In genomic region chr18:13725566-13726227, GRCh38 we compare ENCODE assay signal across 8 cellular contexts. TPM values are rescaled to one million over a fixed set of nuclear protein-coding genes. Genes with fewer than 3 reads are reported as not detected.
A peak's percentile ranks its signal among the peaks of the same experiment; 100 is the strongest.
DNase-seq lines count a peak whose midpoint lies in the region; ATAC-seq and TF ChIP-seq lines count a peak whose summit lies in the region.

No MANE protein-coding gene starts in this region.

- H3K4me3 ChIP-seq in AG04449 (ENCODE audit: low read depth, low read length), result peak overlapping the region; percentile 99
- peak overlapping the region; percentile 78 for H3K4me3 ChIP-seq in choroid plexus epithelial cell (ENCODE audit: low read depth, low read length)
- peak overlapping the region; percentile 69 for H3K4me3 ChIP-seq in mononuclear cell (ENCODE audit: low read length)

- ATAC-seq in GM18517 (IDR thresholded peaks at IDR 0.05; ENCODE audit: unreplicated experiment) (peak; percentile 17), GM18505 (IDR thresholded peaks at IDR 0.05; ENCODE audit: unreplicated experiment) (no peak), HG03342 (IDR thresholded peaks at IDR 0.05; ENCODE audit: unreplicated experiment) (no peak)

- DNase-seq in AG04449 (ENCODE audit: low read depth, low spot score) (no peak), NCI-H69 (lab: John Stamatoyannopoulos, UW) (peak; percentile 63), choroid plexus epithelial cell (ENCODE audit: low read depth) (peak; percentile 12)
- DNase-seq in stimulated activated naive CD4-positive, alpha-beta T cell treated with Interleukin-2 at 50 U/mL for 16 hours (lab: John Stamatoyannopoulos, UW), result no peak

- peaks cover 31% of the 10 kb centered on the region for H3K4me1 ChIP-seq in mononuclear cell (ENCODE audit: insufficient read depth, low read length)

- TF ChIP-seq POLR2A in GM18505 (IDR thresholded peaks at IDR 0.05; ENCODE audit: borderline replicate concordance, extremely low read depth, insufficient read depth, insufficient read length), result no peak

- no peaks in the 10 kb centered on the region for H3K9me3 ChIP-seq in mononuclear cell (ENCODE audit: low read depth, low read length)

- H3K27me3 ChIP-seq in mononuclear cell (ENCODE audit: insufficient read depth, low read length), result no peaks in the 10 kb centered on the region

- CTCF ChIA-PET in AG04449 (lab: Yijun Ruan, JAX), result interaction anchor here (0.7 to 1.6 kb wide), 2 partner anchors 21 to 510 kb away, joined by 3 read pairs; no protein-coding TSS in a partner anchor

- POLR2A ChIA-PET in AG04449 (lab: Yijun Ruan, JAX), result interaction anchor here (1.9 kb wide), 1 partner anchor 10 kb away, joined by 5 read pairs; no protein-coding TSS in a partner anchor

- TF ChIP-seq CTCF in AG04449 (IDR thresholded peaks at IDR 0.05; ENCODE audit: insufficient read depth, low read length, missing control alignments) (no peak), choroid plexus epithelial cell (conservative IDR thresholded peaks at IDR 0.05; ENCODE audit: low read depth, low read length) (no peak)

RNA-seq across cellular contexts. Expression of gene FAM210A, which starts 0.7 kb away (rescaled TPM):
- total RNA-seq in mononuclear cell, result 8.6 TPM

RNA-seq across cellular contexts. Expression of gene RNMT, which starts 0.8 kb away (rescaled TPM):
- total RNA-seq in mononuclear cell, result 108 TPM

Comparison
In these comparisons a context has a peak if more than half of its experiments do, and no peak if none do; other contexts are left out.
1. DNase-seq: peak in NCI-H69 (single experiment) and choroid plexus epithelial cell (single experiment); none in AG04449 (single experiment) and stimulated activated naive CD4-positive, alpha-beta T cell treated with Interleukin-2 at 50 U/mL for 16 hours (single experiment).
2. Peak in every context shown above with its lines, with median percentiles within 50 percentile points of each other: H3K4me3 ChIP-seq.